ENCODE assay signal across 12 cellular contexts in genomic region chr17:73401911-73402310, GRCh38.
A peak's percentile ranks its signal among the peaks of the same experiment; 100 is the strongest.
DNase-seq lines count a peak whose midpoint lies in the region; ATAC-seq and TF ChIP-seq lines count a peak whose summit lies in the region.
"Had no signal": no experiment of that assay in that cellular context is flagged by ENCODE, and none has a peak within 500 bp of the region (broad histone marks: within the 10 kb centered on the region; RNA-seq: fewer than 3 reads in every experiment).

No MANE protein-coding gene starts in this region.

- H3K4me1 Mint-ChIP-seq in stimulated activated naive CD8-positive, alpha-beta T cell treated with anti-CD3 and anti-CD28 coated beads, Interleukin-15, amount 100 ng/mL, for 72 hours = no peaks in the 10 kb centered on the region
- H3K4me1 Mint-ChIP-seq in CD8-positive, alpha-beta T cell (ENCODE audit: low read depth) = no peaks in the 10 kb centered on the region
- H3K4me1 Mint-ChIP-seq: CD14-positive monocyte, mesothelial cell of epicardium had no signal

- intact Hi-C loops in CD8-positive, alpha-beta T cell (cut with DNase I, micrococcal nuclease) = no loop called here

- no peaks in the 10 kb centered on the region for H3K9me3 ChIP-seq in MG63
- no peaks in the 10 kb centered on the region for H3K9me3 ChIP-seq in CD8-positive, alpha-beta T cell (ENCODE audit: low read length)

- peak overlapping the region in 1 of 2 donors; percentile 42 for H3K27ac Mint-ChIP-seq in stimulated activated naive CD8-positive, alpha-beta T cell treated with anti-CD3 and anti-CD28 coated beads, Interleukin-15, amount 100 ng/mL, for 72 hours
- H3K27ac Mint-ChIP-seq in CD8-positive, alpha-beta T cell = no peak overlapping the region
- H3K27ac Mint-ChIP-seq: mesothelial cell of epicardium had no signal

- no peak overlapping the region for H3K4me3 Mint-ChIP-seq in stimulated activated naive CD8-positive, alpha-beta T cell treated with anti-CD3 and anti-CD28 coated beads, Interleukin-15, amount 100 ng/mL, for 72 hours
- no peak overlapping the region for H3K4me3 Mint-ChIP-seq in CD8-positive, alpha-beta T cell
- H3K4me3 Mint-ChIP-seq: CD14-positive monocyte, mesothelial cell of epicardium had no signal

- DNase-seq in stimulated activated naive CD8-positive, alpha-beta T cell treated with anti-CD3 and anti-CD28 coated beads, Interleukin-15, amount 100 ng/mL, for 72 hours = peak; percentile 17 to 31
- DNase-seq in stimulated activated naive CD8-positive, alpha-beta T cell treated with anti-CD3 and anti-CD28 coated beads, Interleukin-15, Interleukin-2, amounts not matched to agents 100 U/mL and 50 U/mL, for 24 hours = no peak
- DNase-seq in anterior cingulate cortex (lab: John Stamatoyannopoulos, UW) (peak in 41 of 58 donors; percentile 9 to 79 (median 27)), iPS DF 19.7 (ENCODE audit: low read depth, low spot score) (peak; percentile 38), MG63 (no peak)
- no peak for DNase-seq in CD8-positive, alpha-beta T cell
- DNase-seq: activated CD4-positive, alpha-beta T cell treated with anti-CD3 and anti-CD28 coated beads for 4 hours; effector CD8-positive, alpha-beta T cell had no signal

- no peak overlapping the region for H3K27ac ChIP-seq in CD8-positive, alpha-beta T cell (ENCODE audit: low read depth, low read length)

- CTCF ChIA-PET in CD8-positive, alpha-beta T cell (lab: Charles Lee) = interaction anchor here (1.6 kb wide), 1 partner anchor 32 kb away, joined by 5 read pairs; no protein-coding TSS in a partner anchor

- no peak for TF ChIP-seq CTCF in CD8-positive, alpha-beta T cell (IDR thresholded peaks at IDR 0.05)

- H3K36me3 Mint-ChIP-seq in CD8-positive, alpha-beta T cell = peaks cover 38% of the 10 kb centered on the region
- H3K36me3 Mint-ChIP-seq: CD14-positive monocyte, mesothelial cell of epicardium had no signal

- H3K4me1 ChIP-seq in CD8-positive, alpha-beta T cell (ENCODE audit: insufficient read depth, low read length) = no peaks in the 10 kb centered on the region

- ATAC-seq in stimulated activated naive CD8-positive, alpha-beta T cell treated with anti-CD3 and anti-CD28 coated beads, Interleukin-15, amount 100 ng/mL, for 72 hours = peak; percentile 56
- ATAC-seq in stimulated activated naive CD8-positive, alpha-beta T cell treated with anti-CD3 and anti-CD28 coated beads, Interleukin-15, Interleukin-2, amounts not matched to agents 100 U/mL and 50 U/mL, for 24 hours = no peak
- ATAC-seq in GM21717 (IDR thresholded peaks at IDR 0.05; ENCODE audit: unreplicated experiment) = no peak
- ATAC-seq in HG03457 (IDR thresholded peaks at IDR 0.05; ENCODE audit: unreplicated experiment) = no peak
- ATAC-seq in CD8-positive, alpha-beta T cell = no peak

- H3K4me3 ChIP-seq in MG63 = no peak overlapping the region
- no peak overlapping the region for H3K4me3 ChIP-seq in CD8-positive, alpha-beta T cell (ENCODE audit: low read depth, low read length)

- H3K9me3 Mint-ChIP-seq in stimulated activated naive CD8-positive, alpha-beta T cell treated with anti-CD3 and anti-CD28 coated beads, Interleukin-15, amount 100 ng/mL, for 72 hours = no peaks in the 10 kb centered on the region
- H3K9me3 Mint-ChIP-seq in CD8-positive, alpha-beta T cell = no peaks in the 10 kb centered on the region
- H3K9me3 Mint-ChIP-seq: mesothelial cell of epicardium had no signal

- no peaks in the 10 kb centered on the region for H3K36me3 ChIP-seq in MG63
- no peaks in the 10 kb centered on the region for H3K36me3 ChIP-seq in CD8-positive, alpha-beta T cell (ENCODE audit: insufficient read depth, low read length)

- no peaks in the 10 kb centered on the region for H3K27me3 Mint-ChIP-seq in stimulated activated naive CD8-positive, alpha-beta T cell treated with anti-CD3 and anti-CD28 coated beads, Interleukin-15, amount 100 ng/mL, for 72 hours
- H3K27me3 Mint-ChIP-seq in CD8-positive, alpha-beta T cell (ENCODE audit: low read depth) = no peaks in the 10 kb centered on the region

- no peaks in the 10 kb centered on the region for H3K27me3 ChIP-seq in MG63
- H3K27me3 ChIP-seq in CD8-positive, alpha-beta T cell (ENCODE audit: insufficient read depth, low read length) = no peaks in the 10 kb centered on the region

- POLR2A ChIA-PET in CD8-positive, alpha-beta T cell (lab: Charles Lee) = no interaction called here

Comparison
In these comparisons a context has a peak if more than half of its experiments do, and no peak if none do; other contexts are left out.
1. DNase-seq: peak in stimulated activated naive CD8-positive, alpha-beta T cell treated with anti-CD3 and anti-CD28 coated beads, Interleukin-15, amount 100 ng/mL, for 72 hours (2 of 2), anterior cingulate cortex (41 of 58) and iPS DF 19.7 (single experiment); none in stimulated activated naive CD8-positive, alpha-beta T cell treated with anti-CD3 and anti-CD28 coated beads, Interleukin-15, Interleukin-2, amounts not matched to agents 100 U/mL and 50 U/mL, for 24 hours (single experiment), MG63 (single experiment) and CD8-positive, alpha-beta T cell (0 of 7).